ENCODE assay signal across 1 cellular context in genomic region chr2:214203744-214204289, GRCh38.
TF ChIP-seq lines count a peak whose summit lies in the region.

No MANE protein-coding gene starts in this region.

TF ChIP-seq in GM23338, 12 proteins besides CTCF, POLR2A, EP300 and RAD21 (continued from another document):
- no peak for TF ChIP-seq ZNF462 (CRISPR knock-in tag; IDR thresholded peaks at IDR 0.05)
- TF ChIP-seq EZH2 (IDR thresholded peaks at IDR 0.05; ENCODE audit: low read depth, unreplicated experiment), result no peak
- TF ChIP-seq ETS1 (IDR thresholded peaks at IDR 0.05), result no peak
- no peak for TF ChIP-seq ZNF114 (CRISPR knock-in tag; IDR thresholded peaks at IDR 0.05)
- TF ChIP-seq ZNF331 (CRISPR knock-in tag; IDR thresholded peaks at IDR 0.05; ENCODE audit: low read depth), result no peak
